In genomic region chr11:55872731-55873130, GRCh38 we compare ENCODE assay signal across 14 cellular contexts. TPM values are rescaled to one million over a fixed set of nuclear protein-coding genes. Genes with fewer than 3 reads are reported as not detected.
"Had no signal": no experiment of that assay in that cellular context is flagged by ENCODE, and none has a peak within 500 bp of the region (broad histone marks: within the 10 kb centered on the region; RNA-seq: fewer than 3 reads in every experiment).

No MANE protein-coding gene starts in this region.

RNA-seq across cellular contexts. Expression of gene TRIM51, which starts 10.4 kb away (rescaled TPM):
- total RNA-seq: activated CD4-positive, alpha-beta memory T cell treated with anti-CD3 and anti-CD28 coated beads, Interleukin-2, amount 10 ng/mL, durations not matched to agents 7 days and 5 days; activated CD8-positive, alpha-beta memory T cell treated with anti-CD3 and anti-CD28 coated beads, Interleukin-2, amount 10 ng/mL, durations not matched to agents 7 days and 5 days; activated naive CD8-positive, alpha-beta T cell treated with anti-CD3 and anti-CD28 coated beads for 36 hours; aorta; cardiac muscle cell; LHCN-M2; M059J; PC-3; Peyer's patch; Right ventricle myocardium inferior; T-helper 1 cell treated with Interleukin-12 subunit alpha and Interleukin-12 subunit beta and Interleukin-4 antibody, amounts not matched to agents 30 ng/mL and 1 ng/mL, for 36 hours; T-helper 2 cell treated with Interferon-gamma antibody and Interleukin-4, amounts not matched to agents 100 ng/mL and 5 ng/mL, for 36 hours had no signal
- polyA plus RNA-seq: aorta, cardiac muscle cell, IgD-negative memory B cell had no signal

RNA-seq across cellular contexts. Expression of gene OR5D16, which starts 34.2 kb away (rescaled TPM):
- total RNA-seq: activated CD4-positive, alpha-beta memory T cell treated with anti-CD3 and anti-CD28 coated beads, Interleukin-2, amount 10 ng/mL, durations not matched to agents 7 days and 5 days; activated CD8-positive, alpha-beta memory T cell treated with anti-CD3 and anti-CD28 coated beads, Interleukin-2, amount 10 ng/mL, durations not matched to agents 7 days and 5 days; activated naive CD8-positive, alpha-beta T cell treated with anti-CD3 and anti-CD28 coated beads for 36 hours; aorta; cardiac muscle cell; LHCN-M2; M059J; PC-3; Peyer's patch; Right ventricle myocardium inferior; SK-MEL-5; T-helper 1 cell treated with Interleukin-12 subunit alpha and Interleukin-12 subunit beta and Interleukin-4 antibody, amounts not matched to agents 30 ng/mL and 1 ng/mL, for 36 hours; T-helper 2 cell treated with Interferon-gamma antibody and Interleukin-4, amounts not matched to agents 100 ng/mL and 5 ng/mL, for 36 hours had no signal
- polyA plus RNA-seq: aorta, cardiac muscle cell, IgD-negative memory B cell had no signal

RNA-seq across cellular contexts. Expression of gene OR5W2, which starts 41.7 kb away (rescaled TPM):
- total RNA-seq: activated CD4-positive, alpha-beta memory T cell treated with anti-CD3 and anti-CD28 coated beads, Interleukin-2, amount 10 ng/mL, durations not matched to agents 7 days and 5 days; activated CD8-positive, alpha-beta memory T cell treated with anti-CD3 and anti-CD28 coated beads, Interleukin-2, amount 10 ng/mL, durations not matched to agents 7 days and 5 days; activated naive CD8-positive, alpha-beta T cell treated with anti-CD3 and anti-CD28 coated beads for 36 hours; aorta; cardiac muscle cell; LHCN-M2; M059J; PC-3; Peyer's patch; Right ventricle myocardium inferior; SK-MEL-5; T-helper 1 cell treated with Interleukin-12 subunit alpha and Interleukin-12 subunit beta and Interleukin-4 antibody, amounts not matched to agents 30 ng/mL and 1 ng/mL, for 36 hours; T-helper 2 cell treated with Interferon-gamma antibody and Interleukin-4, amounts not matched to agents 100 ng/mL and 5 ng/mL, for 36 hours had no signal
- polyA plus RNA-seq: aorta, cardiac muscle cell, IgD-negative memory B cell had no signal

RNA-seq across cellular contexts. Expression of gene OR5L2, which starts 45.7 kb away (rescaled TPM):
- total RNA-seq: activated CD4-positive, alpha-beta memory T cell treated with anti-CD3 and anti-CD28 coated beads, Interleukin-2, amount 10 ng/mL, durations not matched to agents 7 days and 5 days; activated CD8-positive, alpha-beta memory T cell treated with anti-CD3 and anti-CD28 coated beads, Interleukin-2, amount 10 ng/mL, durations not matched to agents 7 days and 5 days; activated naive CD8-positive, alpha-beta T cell treated with anti-CD3 and anti-CD28 coated beads for 36 hours; aorta; cardiac muscle cell; LHCN-M2; M059J; PC-3; Peyer's patch; Right ventricle myocardium inferior; SK-MEL-5; T-helper 1 cell treated with Interleukin-12 subunit alpha and Interleukin-12 subunit beta and Interleukin-4 antibody, amounts not matched to agents 30 ng/mL and 1 ng/mL, for 36 hours; T-helper 2 cell treated with Interferon-gamma antibody and Interleukin-4, amounts not matched to agents 100 ng/mL and 5 ng/mL, for 36 hours had no signal
- polyA plus RNA-seq: aorta, cardiac muscle cell, IgD-negative memory B cell had no signal

RNA-seq across cellular contexts. Expression of gene OR5D18, which starts 53.3 kb away (rescaled TPM):
- total RNA-seq: activated CD4-positive, alpha-beta memory T cell treated with anti-CD3 and anti-CD28 coated beads, Interleukin-2, amount 10 ng/mL, durations not matched to agents 7 days and 5 days; activated CD8-positive, alpha-beta memory T cell treated with anti-CD3 and anti-CD28 coated beads, Interleukin-2, amount 10 ng/mL, durations not matched to agents 7 days and 5 days; activated naive CD8-positive, alpha-beta T cell treated with anti-CD3 and anti-CD28 coated beads for 36 hours; aorta; cardiac muscle cell; LHCN-M2; M059J; PC-3; Peyer's patch; Right ventricle myocardium inferior; SK-MEL-5; T-helper 1 cell treated with Interleukin-12 subunit alpha and Interleukin-12 subunit beta and Interleukin-4 antibody, amounts not matched to agents 30 ng/mL and 1 ng/mL, for 36 hours; T-helper 2 cell treated with Interferon-gamma antibody and Interleukin-4, amounts not matched to agents 100 ng/mL and 5 ng/mL, for 36 hours had no signal
- polyA plus RNA-seq: aorta, cardiac muscle cell, IgD-negative memory B cell had no signal
